ENCODE assay signal across 1 cellular context in the genomic region with DNA sequence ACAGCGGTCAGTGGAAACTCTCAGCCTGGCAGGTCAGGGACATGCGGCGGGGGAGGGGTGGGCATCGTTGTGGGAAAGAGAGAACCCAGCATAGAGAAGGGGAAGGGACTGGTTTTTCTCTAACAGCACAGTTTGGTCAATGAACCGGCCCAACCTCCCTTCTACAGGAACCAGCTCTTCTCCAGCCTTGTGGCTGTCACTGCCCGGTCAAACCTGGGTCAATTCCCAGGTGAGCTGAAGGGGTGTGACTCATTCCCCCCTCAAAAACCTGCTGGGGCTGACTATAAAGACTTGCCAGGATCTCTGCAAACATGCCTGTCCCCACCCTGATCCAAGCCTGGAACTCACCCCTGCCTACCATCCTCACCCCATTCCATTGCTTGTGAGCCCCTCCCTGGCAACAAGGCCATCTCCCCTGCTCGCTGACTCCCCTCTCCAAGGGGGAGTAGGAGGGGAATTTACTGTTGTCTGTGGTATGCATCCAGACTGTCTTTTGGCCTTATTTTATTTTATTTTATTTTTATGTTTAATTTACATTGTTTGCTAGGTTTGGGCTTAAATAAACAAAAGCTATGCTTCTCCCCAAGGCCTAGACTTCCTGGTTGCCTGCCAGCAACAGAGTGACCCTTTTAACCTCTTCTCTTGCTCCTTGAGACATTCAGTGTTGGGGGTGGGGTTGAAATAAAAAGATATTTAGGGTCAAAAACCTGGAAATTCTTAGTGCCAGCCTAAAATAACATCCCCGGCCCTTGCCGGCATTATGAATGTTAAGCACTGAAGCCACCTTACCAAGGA.
TF ChIP-seq lines count a peak whose summit lies in the region.

No MANE protein-coding gene starts in this region.

TF ChIP-seq in H1, 55 proteins besides CTCF, POLR2A, EP300 and RAD21:
- TF ChIP-seq SP1 (IDR thresholded peaks at IDR 0.05; ENCODE audit: low read depth, low read length) (no peak), NRF1 (IDR thresholded peaks at IDR 0.05; ENCODE audit: low read depth, low read length) (no peak), GTF2F1 (IDR thresholded peaks at IDR 0.05; ENCODE audit: borderline replicate concordance, low read depth, low read length) (no peak), TAF7 (optimal IDR thresholded peaks at IDR 0.05; ENCODE audit: borderline replicate concordance, low read depth, low read length) (no peak), SP2 (IDR thresholded peaks at IDR 0.05; ENCODE audit: low read length) (no peak), TEAD4 (IDR thresholded peaks at IDR 0.05; ENCODE audit: low read depth, low read length) (no peak), TCF12 (IDR thresholded peaks at IDR 0.05; ENCODE audit: low read depth, low read length) (no peak), CHD1 (IDR thresholded peaks at IDR 0.05; ENCODE audit: low read depth, low read length) (no peak), RXRA (IDR thresholded peaks at IDR 0.05; ENCODE audit: insufficient read depth, low read depth, low read length) (no peak)
- TF ChIP-seq, protein P1, sequence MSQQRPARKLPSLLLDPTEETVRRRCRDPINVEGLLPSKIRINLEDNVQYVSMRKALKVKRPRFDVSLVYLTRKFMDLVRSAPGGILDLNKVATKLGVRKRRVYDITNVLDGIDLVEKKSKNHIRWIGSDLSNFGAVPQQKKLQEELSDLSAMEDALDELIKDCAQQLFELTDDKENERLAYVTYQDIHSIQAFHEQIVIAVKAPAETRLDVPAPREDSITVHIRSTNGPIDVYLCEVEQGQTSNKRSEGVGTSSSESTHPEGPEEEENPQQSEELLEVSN (IDR thresholded peaks at IDR 0.05), result no peak
